In the genomic region with DNA sequence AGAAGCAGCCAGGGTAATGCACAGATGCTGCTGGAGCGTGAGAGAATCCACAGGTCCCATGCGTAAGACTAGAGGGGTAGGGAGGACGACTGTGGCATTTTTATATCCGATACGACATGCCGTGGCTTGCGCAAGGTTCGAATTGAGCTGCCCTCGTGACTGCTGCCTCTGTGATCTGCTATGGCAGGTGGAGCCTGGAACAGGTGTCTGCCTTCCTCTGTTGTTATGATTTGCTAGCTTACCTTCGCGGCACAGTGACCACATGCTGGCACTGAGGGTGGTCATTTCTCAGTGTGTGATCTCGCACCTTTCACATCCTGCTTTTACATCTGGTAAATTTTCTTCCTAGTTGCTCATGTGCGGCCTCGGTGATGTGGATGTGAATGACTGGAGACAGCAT, we compare ENCODE assay signal across 24 cellular contexts.
"Had no signal": no experiment of that assay in that cellular context is flagged by ENCODE, and none has a peak within 500 bp of the region (broad histone marks: within the 10 kb centered on the region; RNA-seq: fewer than 3 reads in every experiment).

No MANE protein-coding gene starts in this region.

- DNase-seq: activated CD4-positive, alpha-beta memory T cell treated with anti-CD3 and anti-CD28 coated beads, Interleukin-2, amount 10 ng/mL, durations not matched to agents 7 days and 5 days; activated CD4-positive, alpha-beta T cell treated with anti-CD3 and anti-CD28 coated beads for 1 hour; activated CD4-positive, alpha-beta T cell treated with anti-CD3 and anti-CD28 coated beads, Interleukin-2, amount 10 ng/mL, durations not matched to agents 7 days and 5 days; activated gamma-delta T cell treated with Interleukin-2 at 50 U/mL for 16 hours; activated naive CD4-positive, alpha-beta T cell treated with anti-CD3 and anti-CD28 coated beads, Interleukin-2, amount 50 U/mL, for 16 hours; activated T-cell treated with anti-CD3 and anti-CD28 coated beads, Interleukin-2, amount 50 U/mL, for 1 hour; amniotic stem cell; dorsolateral prefrontal cortex; effector memory CD8-positive, alpha-beta T cell; heart left ventricle; hypothalamus; immature natural killer cell; lower lobe of right lung; mesenchymal stem cell; natural killer cell; stimulated activated CD4-positive, alpha-beta T cell treated with anti-CD3 and anti-CD28 coated beads, Interleukin-2, amount 100 ng/mL, for 48 hours; stimulated activated naive CD8-positive, alpha-beta T cell treated with anti-CD3 and anti-CD28 coated beads, Interleukin-15, Interleukin-2, amounts not matched to agents 100 U/mL and 50 U/mL, for 24 hours; T-helper 2 cell; testis; transverse colon; uterus had no signal

- H3K9me3 ChIP-seq: breast epithelium, heart left ventricle, lower lobe of right lung, right lobe of liver, testis, transverse colon, uterus had no signal

- H3K27ac Mint-ChIP-seq: activated CD4-positive, alpha-beta memory T cell treated with anti-CD3 and anti-CD28 coated beads, Interleukin-2, amount 10 ng/mL, durations not matched to agents 7 days and 5 days; activated CD4-positive, alpha-beta T cell treated with anti-CD3 and anti-CD28 coated beads, Interleukin-2, amount 10 ng/mL, durations not matched to agents 7 days and 5 days; effector memory CD8-positive, alpha-beta T cell; immature natural killer cell; natural killer cell had no signal

- ATAC-seq: effector memory CD8-positive, alpha-beta T cell; heart left ventricle; lower lobe of right lung; natural killer cell; right lobe of liver; stimulated activated naive CD8-positive, alpha-beta T cell treated with anti-CD3 and anti-CD28 coated beads, Interleukin-15, Interleukin-2, amounts not matched to agents 100 U/mL and 50 U/mL, for 24 hours had no signal

- H3K4me3 Mint-ChIP-seq: activated CD4-positive, alpha-beta memory T cell treated with anti-CD3 and anti-CD28 coated beads, Interleukin-2, amount 10 ng/mL, durations not matched to agents 7 days and 5 days; activated CD4-positive, alpha-beta T cell treated with anti-CD3 and anti-CD28 coated beads, Interleukin-2, amount 10 ng/mL, durations not matched to agents 7 days and 5 days; central memory CD8-positive, alpha-beta T cell; effector memory CD8-positive, alpha-beta T cell; immature natural killer cell; natural killer cell had no signal

- H3K36me3 ChIP-seq: uterus had no signal

- H3K9me3 Mint-ChIP-seq: activated CD4-positive, alpha-beta memory T cell treated with anti-CD3 and anti-CD28 coated beads, Interleukin-2, amount 10 ng/mL, durations not matched to agents 7 days and 5 days; activated CD4-positive, alpha-beta T cell treated with anti-CD3 and anti-CD28 coated beads, Interleukin-2, amount 10 ng/mL, durations not matched to agents 7 days and 5 days; central memory CD8-positive, alpha-beta T cell; effector memory CD8-positive, alpha-beta T cell; immature natural killer cell; natural killer cell had no signal

- H3K4me1 ChIP-seq: breast epithelium, lower lobe of right lung, right lobe of liver, testis had no signal

- H3K27ac ChIP-seq: breast epithelium, heart left ventricle, lower lobe of right lung, right lobe of liver, testis, transverse colon, uterus had no signal

- H3K27me3 ChIP-seq: breast epithelium, dorsolateral prefrontal cortex, heart left ventricle, right lobe of liver, testis, transverse colon, uterus had no signal

- H3K36me3 Mint-ChIP-seq: immature natural killer cell, natural killer cell had no signal

- H3K27me3 Mint-ChIP-seq: activated CD4-positive, alpha-beta memory T cell treated with anti-CD3 and anti-CD28 coated beads, Interleukin-2, amount 10 ng/mL, durations not matched to agents 7 days and 5 days; activated CD4-positive, alpha-beta T cell treated with anti-CD3 and anti-CD28 coated beads, Interleukin-2, amount 10 ng/mL, durations not matched to agents 7 days and 5 days had no signal

- H3K4me3 ChIP-seq: breast epithelium, dorsolateral prefrontal cortex, heart left ventricle, lower lobe of right lung, right lobe of liver, testis, transverse colon, uterus had no signal

- H3K4me1 Mint-ChIP-seq: activated CD4-positive, alpha-beta memory T cell treated with anti-CD3 and anti-CD28 coated beads, Interleukin-2, amount 10 ng/mL, durations not matched to agents 7 days and 5 days; activated CD4-positive, alpha-beta T cell treated with anti-CD3 and anti-CD28 coated beads, Interleukin-2, amount 10 ng/mL, durations not matched to agents 7 days and 5 days; central memory CD8-positive, alpha-beta T cell; immature natural killer cell; natural killer cell had no signal
